Comparison of ENCODE assay signal across 9 cellular contexts in the genomic region with DNA sequence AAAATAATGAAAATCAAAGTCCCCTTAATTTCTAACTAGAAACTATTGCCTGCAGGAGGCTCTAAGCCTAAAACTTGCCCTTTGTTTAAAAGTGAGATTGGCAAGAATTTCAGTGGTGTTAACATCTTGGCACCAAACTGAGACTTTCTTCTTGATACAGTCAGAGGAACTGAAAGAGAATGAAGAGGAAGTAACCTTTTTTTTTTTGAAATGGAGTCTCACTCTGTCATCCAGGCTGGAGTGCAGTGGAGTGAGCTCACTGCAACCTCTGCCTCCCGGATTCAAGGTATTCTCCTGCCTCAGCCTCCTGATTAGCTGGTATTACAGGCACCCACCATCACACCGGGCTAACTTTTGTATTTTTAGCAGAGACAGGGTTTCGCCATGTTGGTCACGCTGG. TPM values are rescaled to one million over a fixed set of nuclear protein-coding genes. Genes with fewer than 3 reads are reported as not detected.
DNase-seq lines count a peak whose midpoint lies in the region; ATAC-seq, FAIRE-seq and TF ChIP-seq lines count a peak whose summit lies in the region.
"Had no signal": no experiment of that assay in that cellular context is flagged by ENCODE, and none has a peak within 500 bp of the region (broad histone marks: within the 10 kb centered on the region; RNA-seq: fewer than 3 reads in every experiment).

No MANE protein-coding gene starts in this region.

- WGBS in GM12878 (ENCODE audit: insufficient coverage, insufficient replicate concordance, low lambda C conversion rate, missing lambda C conversion rate) = 32% methylated on average over 4 of the region's 4 CpGs
- 79% methylated on average over 4 of the region's 4 CpGs for WGBS in thymus

- H4K20me1 ChIP-seq in GM12878 (ENCODE audit: control insufficient read depth, insufficient read depth) = no peaks in the 10 kb centered on the region

- ATAC-seq in HG03378 (IDR thresholded peaks at IDR 0.05; ENCODE audit: unreplicated experiment) (peak; percentile 73), GM12878 (peak; percentile 70)
- ATAC-seq: A549 had no signal

- H2AFZ ChIP-seq in GM12878 (ENCODE audit: control insufficient read depth, low read depth, low read length) = peak overlapping the region; percentile 68

- no TSS peak for BruUV-seq in GM12878 (replicated peaks; lab: Mats Ljungman, UMichigan)

- H3K9me3 ChIP-seq in GM12878 (replicated peaks; ENCODE audit: control insufficient read depth, insufficient read depth, low read length) (peaks cover 3% of the 10 kb centered on the region; the same call in 1 of the 3 replicates), thymus (ENCODE audit: control insufficient read depth) (no peaks in the 10 kb centered on the region)
- H3K9me3 ChIP-seq: A549 had no signal

- TF ChIP-seq EP300 in GM12878 (IDR thresholded peaks at IDR 0.05; ENCODE audit: borderline replicate concordance in 1 of 2, control insufficient read depth in 1 of 2, low read depth in 2 of 2, low read length in 2 of 2) = peak; percentile 11 to 73; a peak in 2 of 4 replicates

- POLR2A ChIA-PET in GM12878 (lab: Charles Lee) = interaction anchor here (0.6 kb wide), 2 partner anchors 59 to 444 kb away, joined by 3 read pairs; no protein-coding TSS in a partner anchor

- intact Hi-C loops in GM12878 (cut with micrococcal nuclease; ENCODE audit: unreplicated experiment) = loop anchor here (2.0 kb wide), 1 partner anchor 16 kb away; no protein-coding TSS in a partner anchor

- no peak for TF ChIP-seq POLR2A in GM12878 (IDR thresholded peaks at IDR 0.05; ENCODE audit: low read depth, low read length)

- no peak for TF ChIP-seq RAD21 in GM12878 (IDR thresholded peaks at IDR 0.05; ENCODE audit: insufficient read depth, low read depth, low read length)

- TF ChIP-seq CTCF in GM12878 (IDR thresholded peaks at IDR 0.05 in 2 of 3, conservative IDR thresholded peaks at IDR 0.05 in 1 of 3; ENCODE audit: control insufficient read depth in 2 of 3, extremely low read depth in 1 of 3, insufficient read depth in 1 of 3, low read depth in 3 of 3, low read length in 3 of 3) = no peak

- SMC1A ChIA-PET in GM12878 (lab: Charles Lee; ENCODE audit: uncharacterized antibody, unreplicated experiment) = interaction anchor here (1.0 to 10.4 kb wide), 8 partner anchors 15 to 443 kb away, joined by 3 to 277 read pairs (median 37); partner anchors contain the start of genes PGM3, PRSS35 and RWDD2A

- FAIRE-seq in GM12878 (lab: Jason Lieb, UNC) = peak; percentile 79
- FAIRE-seq: A549 had no signal

- RAD21 ChIA-PET in GM12878 (lab: Charles Lee; ENCODE audit: unreplicated experiment) = interaction anchor here (2.1 to 8.6 kb wide), 3 partner anchors 15 to 146 kb away, joined by 9 to 215 read pairs (median 16); no protein-coding TSS in a partner anchor

- H3K4me1 ChIP-seq in GM12878 (ENCODE audit: control insufficient read depth, insufficient read depth, low read length) (peaks cover 8% of the 10 kb centered on the region), thymus (ENCODE audit: control insufficient read depth, insufficient read depth, low read length) (peaks cover 3% of the 10 kb centered on the region)

- H3K27ac ChIP-seq in GM12878 (ENCODE audit: control insufficient read depth, insufficient read depth) (peak overlapping the region; percentile 50), thymus (ENCODE audit: low read depth) (peak overlapping the region; percentile 64)
- H3K27ac ChIP-seq: A549 had no signal

- CTCF ChIA-PET in GM12878 (lab: Yijun Ruan, JAX) = interaction anchor here (1.0 to 12.2 kb wide), 8 partner anchors 17 to 443 kb away, joined by 3 to 635 read pairs (median 6); no protein-coding TSS in a partner anchor

- H3K36me3 ChIP-seq in GM12878 (ENCODE audit: control insufficient read depth in 2 of 2, insufficient read depth in 2 of 2, low read length in 1 of 2) (no peaks in the 10 kb centered on the region), thymus (ENCODE audit: control insufficient read depth, insufficient read depth) (no peaks in the 10 kb centered on the region)

- no peak overlapping the region for H3K9ac ChIP-seq in GM12878 (ENCODE audit: control insufficient read depth, insufficient read depth, low read length)

- in situ Hi-C loops in GM12878 (cut with MboI) = no loop called here

- peaks cover 26% of the 10 kb centered on the region for H3K79me2 ChIP-seq in GM12878 (ENCODE audit: control insufficient read depth, insufficient read depth, low read length)

- DNase-seq in SKM-1 treated with dmso at 0.1 percent for 144 hours (lab: John Stamatoyannopoulos, UW; ENCODE audit: unreplicated experiment) (peak; percentile 72), SKM-1 (lab: John Stamatoyannopoulos, UW; ENCODE audit: unreplicated experiment) (no peak), GM12878 (ENCODE audit: low read depth, low spot score) (peak; percentile 60), NCI-H748 treated with DMSO at 0.1 percent for 48 hours (lab: John Stamatoyannopoulos, UW) (no peak), epidermal melanocyte (ENCODE audit: insufficient read length, low spot score) (no peak), D341Med (ENCODE audit: low spot score) (no peak)

- H3K4me3 ChIP-seq in GM12878 (peak overlapping the region; percentile 42; the same call in 1 of the 2 replicates), thymus (ENCODE audit: low read length) (no peak overlapping the region)
- H3K4me3 ChIP-seq: A549 had no signal

- H3K27me3 ChIP-seq in GM12878 (replicated peaks in 1 of 2; ENCODE audit: control insufficient read depth in 2 of 2, insufficient read depth in 2 of 2, low read length in 1 of 2) (no peaks in the 10 kb centered on the region), thymus (ENCODE audit: control insufficient read depth, insufficient read depth) (no peaks in the 10 kb centered on the region)

- peak overlapping the region; percentile 79 for H3K4me2 ChIP-seq in GM12878 (ENCODE audit: control insufficient read depth, insufficient read depth)
- H3K4me2 ChIP-seq: A549 had no signal

TF ChIP-seq in GM12878, 131 proteins besides CTCF, POLR2A, EP300 and RAD21 (continues in another document):
- TF ChIP-seq DPF2 (IDR thresholded peaks at IDR 0.05) (peak; percentile 83), ZSCAN29 (IDR thresholded peaks at IDR 0.05) (no peak), CHD2 (IDR thresholded peaks at IDR 0.05; ENCODE audit: borderline replicate concordance, low read depth, low read length) (0 out of 2 replicates have a peak, but pooled peaks have one; percentile 30), ATF2 (IDR thresholded peaks at IDR 0.05; ENCODE audit: low read length) (peak; percentile 47; the same call in 1 of the 2 replicates), ASH2L (IDR thresholded peaks at IDR 0.05; ENCODE audit: borderline replicate concordance, low read depth) (no peak), CREB1 (IDR thresholded peaks at IDR 0.05; ENCODE audit: low read depth) (peak; percentile 64), CBX5 (IDR thresholded peaks at IDR 0.05; ENCODE audit: low read depth) (0 out of 2 replicates have a peak, but pooled peaks have one; percentile 74)

RNA-seq across cellular contexts. Expression of gene DOP1A, which starts 3.6 kb away (rescaled TPM):
- total RNA-seq in GM12878 (2013; cell fraction: nucleolus; rRNA removed) = 104 and 114 TPM in 2 replicates
- total RNA-seq in GM12878 (2014; rRNA removed) (22.9 and 26.0 TPM in 2 replicates), GM12878 (2014; rRNA removed; fragmentation: Illumina TruSeq; extraction: Trizol) (19.9 and 21.8 TPM in 2 replicates), GM12878 (2021) (12.2 and 14.5 TPM in 2 replicates)
- 6.2 TPM for polyA plus RNA-seq in GM12878 (2011; ENCODE audit: low read depth)
- polyA plus RNA-seq in GM12878 (2011; rRNA removed) (21.3 and 23.4 TPM in 2 replicates), GM12878 (2014; fragmentation: Illumina TruSeq; extraction: Trizol) (14.4 TPM in 2 replicates), GM12878 (2014; fragmentation: Nextera tagmentation; extraction: Ambion mirVana) (1 to 10 TPM; 1.9 to 2.9 TPM), GM12878 (2014; rRNA removed) (8.4 and 9.5 TPM in 2 replicates), GM12878 (2016; fragmentation: Nextera tagmentation; extraction: Ambion mirVana) (1 to 10 TPM; 3.9 to 4.7 TPM), thymus (13.8 TPM)
- 7.8 and 7.9 TPM in 2 replicates for polyA plus RNA-seq in GM12878 (2011; cell fraction: cytosol; rRNA removed)
- polyA plus RNA-seq in GM12878 (2011; cell fraction: nucleus; rRNA removed) = 39.2 and 44.7 TPM in 2 replicates
- polyA plus RNA-seq in GM12878 (2012) = 5.3 and 8.7 TPM in 2 replicates
- 43.7 and 45.1 TPM in 2 replicates for polyA minus RNA-seq in GM12878 (2011; rRNA and poly(A)+ RNA removed)
- 9.1 and 18.1 TPM in 2 replicates for polyA minus RNA-seq in GM12878 (2011; cell fraction: cytosol; rRNA and poly(A)+ RNA removed)
- polyA minus RNA-seq in GM12878 (2011; cell fraction: nucleus; rRNA and poly(A)+ RNA removed) = 36.4 and 47.1 TPM in 2 replicates

RNA-seq across cellular contexts. Expression of gene UBE3D, which starts 5.4 kb away (rescaled TPM):
- total RNA-seq in GM12878 (2013; cell fraction: nucleolus; rRNA removed) = 55.4 and 58.6 TPM in 2 replicates
- total RNA-seq in GM12878 (2014; rRNA removed) (9.0 TPM in 2 replicates), GM12878 (2014; rRNA removed; fragmentation: Illumina TruSeq; extraction: Trizol) (7.5 and 8.3 TPM in 2 replicates), GM12878 (2021) (5.6 and 6.2 TPM in 2 replicates)
- polyA plus RNA-seq in GM12878 (2011; ENCODE audit: low read depth) = 2.5 TPM
- polyA plus RNA-seq in GM12878 (2011; rRNA removed) (8.4 and 11.0 TPM in 2 replicates), GM12878 (2014; fragmentation: Illumina TruSeq; extraction: Trizol) (4.3 and 5.6 TPM in 2 replicates), GM12878 (2014; fragmentation: Nextera tagmentation; extraction: Ambion mirVana) (1 to 10 TPM; 5.8 to 7.5 TPM), GM12878 (2014; rRNA removed) (4.4 and 5.1 TPM in 2 replicates), GM12878 (2016; fragmentation: Nextera tagmentation; extraction: Ambion mirVana) (1 to 10 TPM; 7.9 to 8.5 TPM), thymus (8.2 TPM)
- 4.1 and 4.4 TPM in 2 replicates for polyA plus RNA-seq in GM12878 (2011; cell fraction: cytosol; rRNA removed)
- polyA plus RNA-seq in GM12878 (2011; cell fraction: nucleus; rRNA removed) = 7.2 and 7.5 TPM in 2 replicates
- polyA plus RNA-seq in GM12878 (2012) = 2.5 and 2.7 TPM in 2 replicates
- 8.3 and 9.6 TPM in 2 replicates for polyA minus RNA-seq in GM12878 (2011; rRNA and poly(A)+ RNA removed)
- 3.1 and 3.7 TPM in 2 replicates for polyA minus RNA-seq in GM12878 (2011; cell fraction: cytosol; rRNA and poly(A)+ RNA removed)
- polyA minus RNA-seq in GM12878 (2011; cell fraction: nucleus; rRNA and poly(A)+ RNA removed) = 15.5 and 27.9 TPM in 2 replicates

Comparison
In these comparisons a context has a peak if more than half of its experiments do, and no peak if none do; other contexts are left out.
1. DNase-seq: peak in SKM-1 treated with dmso at 0.1 percent for 144 hours (single experiment) and GM12878 (single experiment); none in SKM-1 (single experiment), NCI-H748 treated with DMSO at 0.1 percent for 48 hours (single experiment), epidermal melanocyte (single experiment) and D341Med (single experiment).